In the genomic region with DNA sequence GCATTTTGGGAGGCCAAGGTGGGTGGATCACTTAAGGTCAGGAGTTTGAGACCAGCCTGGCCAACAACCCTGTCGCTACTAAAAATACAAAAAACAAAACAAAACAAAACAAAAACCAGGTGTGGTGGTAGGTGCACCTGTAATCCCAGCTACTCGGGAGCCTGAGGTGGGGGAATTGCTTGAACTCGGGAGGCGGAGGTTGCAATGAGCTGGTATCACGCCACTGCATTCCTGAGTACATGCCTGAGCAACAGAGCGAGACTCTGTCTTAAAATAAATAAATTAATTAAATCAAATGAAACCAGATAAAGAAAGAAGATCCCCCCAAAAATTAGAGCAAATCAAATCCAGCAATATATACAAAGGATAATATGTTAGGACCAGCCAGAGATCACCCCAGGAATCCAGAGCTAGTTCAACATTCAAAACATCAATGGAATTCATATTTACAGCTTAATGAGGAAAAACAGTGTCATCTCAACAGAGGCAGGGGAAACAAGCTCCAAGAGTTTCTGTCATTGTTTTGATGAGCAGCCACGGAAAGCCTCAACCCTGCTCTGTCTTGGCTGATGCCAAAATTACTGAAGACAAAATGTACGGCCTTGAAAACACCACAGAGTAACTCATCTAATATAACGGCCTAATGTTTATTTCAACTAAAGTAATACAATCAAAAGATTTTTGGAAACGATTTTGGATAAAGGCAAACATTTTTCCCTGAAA, we compare ENCODE assay signal across 2 cellular contexts.
TF ChIP-seq lines count a peak whose summit lies in the region.

No MANE protein-coding gene starts in this region.

TF ChIP-seq in WTC11, 78 proteins besides CTCF, POLR2A, EP300 and RAD21 (continued from another document):
- TF ChIP-seq, protein P1, sequence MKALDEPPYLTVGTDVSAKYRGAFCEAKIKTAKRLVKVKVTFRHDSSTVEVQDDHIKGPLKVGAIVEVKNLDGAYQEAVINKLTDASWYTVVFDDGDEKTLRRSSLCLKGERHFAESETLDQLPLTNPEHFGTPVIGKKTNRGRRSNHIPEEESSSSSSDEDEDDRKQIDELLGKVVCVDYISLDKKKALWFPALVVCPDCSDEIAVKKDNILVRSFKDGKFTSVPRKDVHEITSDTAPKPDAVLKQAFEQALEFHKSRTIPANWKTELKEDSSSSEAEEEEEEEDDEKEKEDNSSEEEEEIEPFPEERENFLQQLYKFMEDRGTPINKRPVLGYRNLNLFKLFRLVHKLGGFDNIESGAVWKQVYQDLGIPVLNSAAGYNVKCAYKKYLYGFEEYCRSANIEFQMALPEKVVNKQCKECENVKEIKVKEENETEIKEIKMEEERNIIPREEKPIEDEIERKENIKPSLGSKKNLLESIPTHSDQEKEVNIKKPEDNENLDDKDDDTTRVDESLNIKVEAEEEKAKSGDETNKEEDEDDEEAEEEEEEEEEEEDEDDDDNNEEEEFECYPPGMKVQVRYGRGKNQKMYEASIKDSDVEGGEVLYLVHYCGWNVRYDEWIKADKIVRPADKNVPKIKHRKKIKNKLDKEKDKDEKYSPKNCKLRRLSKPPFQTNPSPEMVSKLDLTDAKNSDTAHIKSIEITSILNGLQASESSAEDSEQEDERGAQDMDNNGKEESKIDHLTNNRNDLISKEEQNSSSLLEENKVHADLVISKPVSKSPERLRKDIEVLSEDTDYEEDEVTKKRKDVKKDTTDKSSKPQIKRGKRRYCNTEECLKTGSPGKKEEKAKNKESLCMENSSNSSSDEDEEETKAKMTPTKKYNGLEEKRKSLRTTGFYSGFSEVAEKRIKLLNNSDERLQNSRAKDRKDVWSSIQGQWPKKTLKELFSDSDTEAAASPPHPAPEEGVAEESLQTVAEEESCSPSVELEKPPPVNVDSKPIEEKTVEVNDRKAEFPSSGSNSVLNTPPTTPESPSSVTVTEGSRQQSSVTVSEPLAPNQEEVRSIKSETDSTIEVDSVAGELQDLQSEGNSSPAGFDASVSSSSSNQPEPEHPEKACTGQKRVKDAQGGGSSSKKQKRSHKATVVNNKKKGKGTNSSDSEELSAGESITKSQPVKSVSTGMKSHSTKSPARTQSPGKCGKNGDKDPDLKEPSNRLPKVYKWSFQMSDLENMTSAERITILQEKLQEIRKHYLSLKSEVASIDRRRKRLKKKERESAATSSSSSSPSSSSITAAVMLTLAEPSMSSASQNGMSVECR (CRISPR knock-in tag; IDR thresholded peaks at IDR 0.05; ENCODE audit: borderline replicate concordance) = no peak
- no peak for TF ChIP-seq SOX15 (CRISPR knock-in tag; IDR thresholded peaks at IDR 0.05)
- no peak for TF ChIP-seq ZNF138 (CRISPR knock-in tag; conservative IDR thresholded peaks at IDR 0.05)
- TF ChIP-seq MXD4 (CRISPR knock-in tag; IDR thresholded peaks at IDR 0.05; ENCODE audit: borderline replicate concordance) = no peak
- no peak for TF ChIP-seq ELF4 (CRISPR knock-in tag; IDR thresholded peaks at IDR 0.05; ENCODE audit: low read depth)
- TF ChIP-seq, protein P2, sequence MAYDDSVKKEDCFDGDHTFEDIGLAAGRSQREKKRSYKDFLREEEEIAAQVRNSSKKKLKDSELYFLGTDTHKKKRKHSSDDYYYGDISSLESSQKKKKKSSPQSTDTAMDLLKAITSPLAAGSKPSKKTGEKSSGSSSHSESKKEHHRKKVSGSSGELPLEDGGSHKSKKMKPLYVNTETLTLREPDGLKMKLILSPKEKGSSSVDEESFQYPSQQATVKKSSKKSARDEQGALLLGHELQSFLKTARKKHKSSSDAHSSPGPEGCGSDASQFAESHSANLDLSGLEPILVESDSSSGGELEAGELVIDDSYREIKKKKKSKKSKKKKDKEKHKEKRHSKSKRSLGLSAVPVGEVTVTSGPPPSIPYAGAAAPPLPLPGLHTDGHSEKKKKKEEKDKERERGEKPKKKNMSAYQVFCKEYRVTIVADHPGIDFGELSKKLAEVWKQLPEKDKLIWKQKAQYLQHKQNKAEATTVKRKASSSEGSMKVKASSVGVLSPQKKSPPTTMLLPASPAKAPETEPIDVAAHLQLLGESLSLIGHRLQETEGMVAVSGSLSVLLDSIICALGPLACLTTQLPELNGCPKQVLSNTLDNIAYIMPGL (CRISPR knock-in tag; IDR thresholded peaks at IDR 0.05) = no peak
- TF ChIP-seq TCF7 (CRISPR knock-in tag; IDR thresholded peaks at IDR 0.05; ENCODE audit: low read depth) = no peak

TF ChIP-seq in SK-N-SH, 30 proteins besides CTCF, POLR2A, EP300 and RAD21 (continued from another document):
- TF ChIP-seq, protein P3, sequence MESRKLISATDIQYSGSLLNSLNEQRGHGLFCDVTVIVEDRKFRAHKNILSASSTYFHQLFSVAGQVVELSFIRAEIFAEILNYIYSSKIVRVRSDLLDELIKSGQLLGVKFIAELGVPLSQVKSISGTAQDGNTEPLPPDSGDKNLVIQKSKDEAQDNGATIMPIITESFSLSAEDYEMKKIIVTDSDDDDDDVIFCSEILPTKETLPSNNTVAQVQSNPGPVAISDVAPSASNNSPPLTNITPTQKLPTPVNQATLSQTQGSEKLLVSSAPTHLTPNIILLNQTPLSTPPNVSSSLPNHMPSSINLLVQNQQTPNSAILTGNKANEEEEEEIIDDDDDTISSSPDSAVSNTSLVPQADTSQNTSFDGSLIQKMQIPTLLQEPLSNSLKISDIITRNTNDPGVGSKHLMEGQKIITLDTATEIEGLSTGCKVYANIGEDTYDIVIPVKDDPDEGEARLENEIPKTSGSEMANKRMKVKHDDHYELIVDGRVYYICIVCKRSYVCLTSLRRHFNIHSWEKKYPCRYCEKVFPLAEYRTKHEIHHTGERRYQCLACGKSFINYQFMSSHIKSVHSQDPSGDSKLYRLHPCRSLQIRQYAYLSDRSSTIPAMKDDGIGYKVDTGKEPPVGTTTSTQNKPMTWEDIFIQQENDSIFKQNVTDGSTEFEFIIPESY (IDR thresholded peaks at IDR 0.05; ENCODE audit: borderline replicate concordance, low read depth) = no peak
- no peak for TF ChIP-seq RFX5 (IDR thresholded peaks at IDR 0.05; ENCODE audit: low read length)
- TF ChIP-seq RCOR1 (IDR thresholded peaks at IDR 0.05; ENCODE audit: low read length) = no peak
- TF ChIP-seq, protein P4, sequence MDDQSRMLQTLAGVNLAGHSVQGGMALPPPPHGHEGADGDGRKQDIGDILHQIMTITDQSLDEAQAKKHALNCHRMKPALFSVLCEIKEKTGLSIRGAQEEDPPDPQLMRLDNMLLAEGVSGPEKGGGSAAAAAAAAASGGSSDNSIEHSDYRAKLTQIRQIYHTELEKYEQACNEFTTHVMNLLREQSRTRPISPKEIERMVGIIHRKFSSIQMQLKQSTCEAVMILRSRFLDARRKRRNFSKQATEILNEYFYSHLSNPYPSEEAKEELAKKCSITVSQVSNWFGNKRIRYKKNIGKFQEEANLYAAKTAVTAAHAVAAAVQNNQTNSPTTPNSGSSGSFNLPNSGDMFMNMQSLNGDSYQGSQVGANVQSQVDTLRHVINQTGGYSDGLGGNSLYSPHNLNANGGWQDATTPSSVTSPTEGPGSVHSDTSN (IDR thresholded peaks at IDR 0.05) = no peak
- TF ChIP-seq, protein P5, sequence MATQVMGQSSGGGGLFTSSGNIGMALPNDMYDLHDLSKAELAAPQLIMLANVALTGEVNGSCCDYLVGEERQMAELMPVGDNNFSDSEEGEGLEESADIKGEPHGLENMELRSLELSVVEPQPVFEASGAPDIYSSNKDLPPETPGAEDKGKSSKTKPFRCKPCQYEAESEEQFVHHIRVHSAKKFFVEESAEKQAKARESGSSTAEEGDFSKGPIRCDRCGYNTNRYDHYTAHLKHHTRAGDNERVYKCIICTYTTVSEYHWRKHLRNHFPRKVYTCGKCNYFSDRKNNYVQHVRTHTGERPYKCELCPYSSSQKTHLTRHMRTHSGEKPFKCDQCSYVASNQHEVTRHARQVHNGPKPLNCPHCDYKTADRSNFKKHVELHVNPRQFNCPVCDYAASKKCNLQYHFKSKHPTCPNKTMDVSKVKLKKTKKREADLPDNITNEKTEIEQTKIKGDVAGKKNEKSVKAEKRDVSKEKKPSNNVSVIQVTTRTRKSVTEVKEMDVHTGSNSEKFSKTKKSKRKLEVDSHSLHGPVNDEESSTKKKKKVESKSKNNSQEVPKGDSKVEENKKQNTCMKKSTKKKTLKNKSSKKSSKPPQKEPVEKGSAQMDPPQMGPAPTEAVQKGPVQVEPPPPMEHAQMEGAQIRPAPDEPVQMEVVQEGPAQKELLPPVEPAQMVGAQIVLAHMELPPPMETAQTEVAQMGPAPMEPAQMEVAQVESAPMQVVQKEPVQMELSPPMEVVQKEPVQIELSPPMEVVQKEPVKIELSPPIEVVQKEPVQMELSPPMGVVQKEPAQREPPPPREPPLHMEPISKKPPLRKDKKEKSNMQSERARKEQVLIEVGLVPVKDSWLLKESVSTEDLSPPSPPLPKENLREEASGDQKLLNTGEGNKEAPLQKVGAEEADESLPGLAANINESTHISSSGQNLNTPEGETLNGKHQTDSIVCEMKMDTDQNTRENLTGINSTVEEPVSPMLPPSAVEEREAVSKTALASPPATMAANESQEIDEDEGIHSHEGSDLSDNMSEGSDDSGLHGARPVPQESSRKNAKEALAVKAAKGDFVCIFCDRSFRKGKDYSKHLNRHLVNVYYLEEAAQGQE (IDR thresholded peaks at IDR 0.05; ENCODE audit: low read depth, low read length) = no peak
- TF ChIP-seq GATA2 (CRISPR knock-in tag; IDR thresholded peaks at IDR 0.05) = no peak
